In genomic region chr5:113939959-113940358, GRCh38 we compare ENCODE assay signal across 28 cellular contexts.
"Had no signal": no experiment of that assay in that cellular context is flagged by ENCODE, and none has a peak within 500 bp of the region (broad histone marks: within the 10 kb centered on the region; RNA-seq: fewer than 3 reads in every experiment).

No MANE protein-coding gene starts in this region.

- H3K4me3 Mint-ChIP-seq: mesothelial cell of epicardium; naive B cell; natural killer cell treated with Interleukin-12 subunit alpha and Interleukin-12 subunit beta and Interleukin-15 and Interleukin-18, amount 100 ng/mL, for 72 hours; stimulated activated naive CD8-positive, alpha-beta T cell treated with anti-CD3 and anti-CD28 coated beads, Interleukin-15, amount 100 ng/mL, for 72 hours had no signal

- H3K27ac ChIP-seq: dorsolateral prefrontal cortex, heart right ventricle, left lung, prostate gland, right atrium auricular region, suprapubic skin, transverse colon, upper lobe of right lung, uterus had no signal

- H3K9me3 ChIP-seq: heart right ventricle, left lung, mucosa of descending colon, prostate gland, right atrium auricular region, suprapubic skin, transverse colon, upper lobe of right lung, uterus had no signal

- ATAC-seq: heart right ventricle; left cardiac atrium; left lung; mucosa of descending colon; natural killer cell treated with Interleukin-12 subunit alpha and Interleukin-12 subunit beta and Interleukin-15 and Interleukin-18, amount 100 ng/mL, for 72 hours; sciatic nerve; stimulated activated naive CD8-positive, alpha-beta T cell treated with anti-CD3 and anti-CD28 coated beads, Interleukin-15, amount 100 ng/mL, for 72 hours; upper lobe of right lung had no signal

- H3K36me3 ChIP-seq: heart right ventricle, left lung, prostate gland, right atrium auricular region, suprapubic skin, transverse colon, upper lobe of right lung, uterus had no signal

- H3K27ac Mint-ChIP-seq: mesothelial cell of epicardium; natural killer cell treated with Interleukin-12 subunit alpha and Interleukin-12 subunit beta and Interleukin-15 and Interleukin-18, amount 100 ng/mL, for 72 hours; stimulated activated naive CD8-positive, alpha-beta T cell treated with anti-CD3 and anti-CD28 coated beads, Interleukin-15, amount 100 ng/mL, for 72 hours had no signal

- H3K4me3 ChIP-seq: dorsolateral prefrontal cortex, heart right ventricle, left lung, mucosa of descending colon, prostate gland, right atrium auricular region, smooth muscle cell, suprapubic skin, transverse colon, upper lobe of right lung, uterus had no signal

- H3K4me2 ChIP-seq: smooth muscle cell had no signal

- H3K27me3 Mint-ChIP-seq: naive B cell; natural killer cell treated with Interleukin-12 subunit alpha and Interleukin-12 subunit beta and Interleukin-15 and Interleukin-18, amount 100 ng/mL, for 72 hours; stimulated activated naive CD8-positive, alpha-beta T cell treated with anti-CD3 and anti-CD28 coated beads, Interleukin-15, amount 100 ng/mL, for 72 hours had no signal

- H3K36me3 Mint-ChIP-seq: naive B cell; natural killer cell treated with Interleukin-12 subunit alpha and Interleukin-12 subunit beta and Interleukin-15 and Interleukin-18, amount 100 ng/mL, for 72 hours had no signal

- DNase-seq: dorsolateral prefrontal cortex; effector CD4-positive, alpha-beta T cell; erythroblast; glutamatergic neuron; heart right ventricle; hippocampal formation; left cardiac atrium; left lung; mesenchymal stem cell; mucosa of descending colon; naive B cell; nucleus accumbens; stimulated activated CD4-positive, alpha-beta T cell treated with anti-CD3 and anti-CD28 coated beads, Interleukin-12 subunit alpha, Interleukin-12 subunit beta, amount 100 ng/mL, for 4 hours; stimulated activated CD4-positive, alpha-beta T cell treated with anti-CD3 and anti-CD28 coated beads, Interleukin-1b, Interleukin-23, amount 100 ng/mL, for 48 hours; stimulated activated CD4-positive, alpha-beta T cell treated with anti-CD3 and anti-CD28 coated beads, Interleukin-4, amount 100 ng/mL, for 1 hour; stimulated activated CD8-positive, alpha-beta memory T cell treated with anti-CD3 and anti-CD28 coated beads, Interleukin-4, amount 100 ng/mL, for 48 hours; stimulated activated naive CD4-positive, alpha-beta T cell; stimulated activated naive CD8-positive, alpha-beta T cell treated with anti-CD3 and anti-CD28 coated beads, Interleukin-15, amount 100 ng/mL, for 72 hours; transverse colon; upper lobe of right lung; uterus had no signal

- H3K4me1 ChIP-seq: heart right ventricle, left lung, prostate gland, right atrium auricular region, suprapubic skin, upper lobe of right lung, uterus had no signal

- H3K4me1 Mint-ChIP-seq: naive B cell; stimulated activated naive CD8-positive, alpha-beta T cell treated with anti-CD3 and anti-CD28 coated beads, Interleukin-15, amount 100 ng/mL, for 72 hours had no signal

- H3K27me3 ChIP-seq: dorsolateral prefrontal cortex, heart right ventricle, left lung, right atrium auricular region, suprapubic skin, transverse colon, upper lobe of right lung, uterus had no signal
